Comparison of ENCODE assay signal across 8 cellular contexts in genomic region chr9:113406873-113407511, GRCh38. TPM values are rescaled to one million over a fixed set of nuclear protein-coding genes. Genes with fewer than 3 reads are reported as not detected.
DNase-seq lines count a peak whose midpoint lies in the region; ATAC-seq and TF ChIP-seq lines count a peak whose summit lies in the region.
"Not testable (repeated sequence)": the region's sequence is repeated elsewhere in the genome, so short reads cannot be mapped to it uniquely, and the experiment has no call there.

No MANE protein-coding gene starts in this region.

- H3K27ac Mint-ChIP-seq in activated B cell treated with CpG ODN at 0.5 μM for 24 hours = peak overlapping the region; percentile 68
- not testable (repeated sequence) for H3K27ac Mint-ChIP-seq in MCF 10A (ENCODE audit: low read depth, unreplicated experiment)

- H3K36me3 Mint-ChIP-seq in activated B cell treated with CpG ODN at 0.5 μM for 24 hours (ENCODE audit: low read depth) (peaks cover 40% of the 10 kb centered on the region), MCF 10A (ENCODE audit: insufficient read depth, unreplicated experiment) (peaks cover 32% of the 10 kb centered on the region)

- TF ChIP-seq CTCF in activated B cell treated with CpG ODN at 0.5 μM for 24 hours (IDR thresholded peaks at IDR 0.05) = not testable (repeated sequence)
- peak; percentile 80 for TF ChIP-seq CTCF in MCF 10A (IDR thresholded peaks at IDR 0.05; ENCODE audit: unreplicated experiment)

- H3K4me1 Mint-ChIP-seq in activated B cell treated with CpG ODN at 0.5 μM for 24 hours (peaks cover 31% of the 10 kb centered on the region), MCF 10A (ENCODE audit: insufficient read depth, unreplicated experiment) (peaks cover 19% of the 10 kb centered on the region)

- H3K9me3 Mint-ChIP-seq in activated B cell treated with CpG ODN at 0.5 μM for 24 hours; MCF 10A (ENCODE audit: unreplicated experiment): not testable (repeated sequence)

- DNase-seq in AG08395 (ENCODE audit: low spot score) = peak; percentile 65
- peak; percentile 46 for DNase-seq in HK-2 (ENCODE audit: unreplicated experiment)
- peak; percentile 76 for DNase-seq in NCI-H69 (lab: John Stamatoyannopoulos, UW)
- not testable (repeated sequence) for DNase-seq in activated B cell treated with CpG ODN at 0.5 μM for 24 hours
- peak; percentile 63 for DNase-seq in MCF 10A (ENCODE audit: unreplicated experiment)
- peak in 28 of 51 donors; percentile 5 to 64 (median 26) for DNase-seq in hypothalamus (lab: John Stamatoyannopoulos, UW)
- peak; percentile 56 for DNase-seq in retina

- not testable (repeated sequence) for BruUV-seq in MCF 10A (replicated peaks; lab: Mats Ljungman, UMichigan)

- not testable (repeated sequence) for H3K27me3 Mint-ChIP-seq in activated B cell treated with CpG ODN at 0.5 μM for 24 hours; MCF 10A (ENCODE audit: insufficient read depth, unreplicated experiment)

- CTCF ChIA-PET in activated B cell treated with CpG ODN at 0.5 μM for 24 hours (lab: Charles Lee) (interaction anchor here (0.9 to 2.8 kb wide), 7 partner anchors 14 to 251 kb away, joined by 3 to 15 read pairs (median 5); partner anchors contain the start of genes CDC26 and PRPF4), MCF 10A (lab: Yijun Ruan, JAX) (interaction anchor here (0.6 to 12.6 kb wide), 18 partner anchors 9 to 295 kb away, joined by 3 to 141 read pairs (median 4); partner anchors contain the start of genes CDC26, PRPF4 and SLC31A2)

- POLR2A ChIA-PET in activated B cell treated with CpG ODN at 0.5 μM for 24 hours (lab: Charles Lee) (interaction anchor here (1.0 kb wide), 1 partner anchor 175 kb away, joined by 3 read pairs; no protein-coding TSS in a partner anchor), MCF 10A (lab: Yijun Ruan, JAX) (interaction anchor here (0.7 kb wide), 1 partner anchor 131 kb away, joined by 3 read pairs; the partner anchor contains the start of genes CDC26 and PRPF4)

- ATAC-seq in GM18498 (IDR thresholded peaks at IDR 0.05; ENCODE audit: unreplicated experiment) = peak; percentile 36
- not testable (repeated sequence) for ATAC-seq in activated B cell treated with CpG ODN at 0.5 μM for 24 hours (ENCODE audit: low read depth)

- peak overlapping the region; percentile 65 for H3K4me3 Mint-ChIP-seq in activated B cell treated with CpG ODN at 0.5 μM for 24 hours
- peak overlapping the region; percentile 22 for H3K4me3 Mint-ChIP-seq in MCF 10A (ENCODE audit: unreplicated experiment)

- intact Hi-C loops in activated B cell treated with CpG ODN at 0.5 μM for 24 hours (cut with micrococcal nuclease) = loop anchor here (1.0 to 10.0 kb wide), 3 partner anchors 98 to 252 kb away; partner anchors contain the start of gene SLC31A2
- intact Hi-C loops in MCF 10A (cut with micrococcal nuclease) = loop anchor here (1.0 to 10.0 kb wide), 2 partner anchors 98 to 482 kb away; no protein-coding TSS in a partner anchor

RNA-seq across cellular contexts. Expression of gene POLE3, which starts 3.5 kb away (rescaled TPM):
- total RNA-seq in activated B cell treated with CpG ODN at 0.5 μM for 24 hours = 48.0 and 55.5 TPM in 2 replicates
- total RNA-seq in MCF 10A (2022) = 51.8 and 54.0 TPM in 2 replicates

RNA-seq across cellular contexts. Expression of gene C9orf43, which starts 3.6 kb away (rescaled TPM):
- total RNA-seq in activated B cell treated with CpG ODN at 0.5 μM for 24 hours (0.76 and 1.2 TPM in 2 replicates), MCF 10A (2022) (0.84 and 1.1 TPM in 2 replicates)

RNA-seq across cellular contexts. Expression of gene ALAD, which starts 5.9 kb away (rescaled TPM):
- total RNA-seq in activated B cell treated with CpG ODN at 0.5 μM for 24 hours (24.0 and 24.3 TPM in 2 replicates), MCF 10A (2022) (6.6 and 7.8 TPM in 2 replicates)

RNA-seq across cellular contexts. Expression of gene HDHD3, which starts 30.2 kb away (rescaled TPM):
- total RNA-seq in activated B cell treated with CpG ODN at 0.5 μM for 24 hours (23.4 and 23.9 TPM in 2 replicates), MCF 10A (2022) (10.1 and 11.5 TPM in 2 replicates)

RNA-seq across cellular contexts. Expression of gene RGS3, which starts 56.5 kb away (rescaled TPM):
- total RNA-seq in activated B cell treated with CpG ODN at 0.5 μM for 24 hours (14.6 and 15.0 TPM in 2 replicates), MCF 10A (2022) (32.1 and 34.8 TPM in 2 replicates)
